In genomic region chr2:240566203-240567136, GRCh38 we compare ENCODE assay signal across 8 cellular contexts. TPM values are rescaled to one million over a fixed set of nuclear protein-coding genes. Genes with fewer than 3 reads are reported as not detected.
A peak's percentile ranks its signal among the peaks of the same experiment; 100 is the strongest.
DNase-seq lines count a peak whose midpoint lies in the region; ATAC-seq and TF ChIP-seq lines count a peak whose summit lies in the region.

No MANE protein-coding gene starts in this region.

- H3K27ac ChIP-seq in DOHH2 (ENCODE audit: low read depth, low read length), result peak overlapping the region; percentile 95
- peak overlapping the region; percentile 98 for H3K27ac ChIP-seq in RWPE1
- peak overlapping the region; percentile 77 for H3K27ac ChIP-seq in temporal lobe (ENCODE audit: low read depth, low read length)

- POLR2A ChIA-PET in RWPE1 (lab: Yijun Ruan, JAX; ENCODE audit: low non-redundant PET), result interaction anchor here (0.6 to 2.5 kb wide), 3 partner anchors 11 to 20 kb away, joined by 3 to 12 read pairs (median 4); partner anchors contain the start of gene CAPN10

- H3K27me3 ChIP-seq in DOHH2 (ENCODE audit: control insufficient read depth, low read length), result no peaks in the 10 kb centered on the region

- H3K79me2 ChIP-seq in DOHH2 (ENCODE audit: control insufficient read depth, low read length), result peaks cover 86% of the 10 kb centered on the region

- H3K9me3 ChIP-seq in DOHH2 (ENCODE audit: control insufficient read depth, insufficient read depth, low read length), result no peaks in the 10 kb centered on the region

- peak; percentile 78 for DNase-seq in Jurkat, Clone E6-1 (ENCODE audit: low read depth, low spot score)
- DNase-seq in RWPE1 (ENCODE audit: low spot score) (peak; percentile 78), fibroblast of villous mesenchyme (ENCODE audit: low read depth) (peak; percentile 91), nucleus accumbens (lab: John Stamatoyannopoulos, UW) (peak in 55 of 56 donors; percentile 27 to 91 (median 77))
- peak; percentile 95 for DNase-seq in activated effector memory CD4-positive, alpha-beta T cell treated with Interleukin-2 at 50 U/mL for 16 hours

- peaks cover 69% of the 10 kb centered on the region for H3K4me1 ChIP-seq in DOHH2 (ENCODE audit: control insufficient read depth, low read length)

- H3K36me3 ChIP-seq in DOHH2 (ENCODE audit: control insufficient read depth, low read length), result peaks cover 41% of the 10 kb centered on the region

- TF ChIP-seq CTCF in DOHH2 (IDR thresholded peaks at IDR 0.05; ENCODE audit: low read depth, low read length, poor library complexity, severe bottlenecking) (peak; percentile 77), RWPE1 (conservative IDR thresholded peaks at IDR 0.05; ENCODE audit: low read depth) (peak; percentile 94), fibroblast of villous mesenchyme (IDR thresholded peaks at IDR 0.05; ENCODE audit: insufficient read depth, low read depth, low read length) (peak; percentile 66)

- ATAC-seq in GM21576 (IDR thresholded peaks at IDR 0.05; ENCODE audit: unreplicated experiment), result peak; percentile 45

- H4K20me1 ChIP-seq in DOHH2 (ENCODE audit: control insufficient read depth, insufficient read depth, low read depth, low read length), result peaks cover 5% of the 10 kb centered on the region

- H3K4me3 ChIP-seq in DOHH2 (ENCODE audit: low read length) (peak overlapping the region; percentile 89), fibroblast of villous mesenchyme (ENCODE audit: low read depth, low read length) (peak overlapping the region; percentile 70)
- H3K4me3 ChIP-seq in Jurkat, Clone E6-1 (ENCODE audit: low read length), result peak overlapping the region; percentile 57

- H3K4me2 ChIP-seq in DOHH2 (ENCODE audit: low read length), result peak overlapping the region; percentile 100

- no peaks in the 10 kb centered on the region for H3K9me2 ChIP-seq in DOHH2 (replicated peaks; ENCODE audit: control insufficient read depth, low read length)

- CTCF ChIA-PET in RWPE1 (lab: Yijun Ruan, JAX), result interaction anchor here (0.5 to 1.7 kb wide), 13 partner anchors 11 to 211 kb away, joined by 3 to 16 read pairs (median 4); partner anchors contain the start of gene CAPN10

- H3F3A ChIP-seq in DOHH2 (ENCODE audit: control insufficient read depth, insufficient read depth), result peaks cover 22% of the 10 kb centered on the region

RNA-seq across cellular contexts. Expression of gene RNPEPL1, which starts 1.8 kb away (rescaled TPM):
- polyA plus RNA-seq in Jurkat, Clone E6-1 (2012; ENCODE audit: insufficient read depth, insufficient read length), result 53.4 TPM
- total RNA-seq in fibroblast of villous mesenchyme (9.5 and 15.5 TPM in 2 replicates), temporal lobe (7.1 TPM)

RNA-seq across cellular contexts. Expression of gene DUSP28, which starts 6.3 kb away (rescaled TPM):
- 8.4 TPM for polyA plus RNA-seq in Jurkat, Clone E6-1 (2012; ENCODE audit: insufficient read depth, insufficient read length)
- total RNA-seq in fibroblast of villous mesenchyme, result 3.5 and 4.5 TPM in 2 replicates
- total RNA-seq in temporal lobe, result 4.7 TPM

RNA-seq across cellular contexts. Expression of gene ANKMY1, which starts 8.7 kb away (rescaled TPM):
- polyA plus RNA-seq in Jurkat, Clone E6-1 (2012; ENCODE audit: insufficient read depth, insufficient read length), result 26.7 TPM
- 5.2 and 5.8 TPM in 2 replicates for total RNA-seq in fibroblast of villous mesenchyme
- total RNA-seq in temporal lobe, result 7.1 TPM

RNA-seq across cellular contexts. Expression of gene CAPN10, which starts 20.1 kb away (rescaled TPM):
- polyA plus RNA-seq in Jurkat, Clone E6-1 (2012; ENCODE audit: insufficient read depth, insufficient read length), result 41.3 TPM
- total RNA-seq in fibroblast of villous mesenchyme (20.3 and 22.5 TPM in 2 replicates), temporal lobe (18.2 TPM)

RNA-seq across cellular contexts. Expression of gene GPR35, which starts 58.8 kb away (rescaled TPM):
- polyA plus RNA-seq in Jurkat, Clone E6-1 (2012; ENCODE audit: insufficient read depth, insufficient read length), result not detected
- total RNA-seq in fibroblast of villous mesenchyme, result 0.32 and 0.43 TPM in 2 replicates
- 0.98 TPM for total RNA-seq in temporal lobe

Comparison
In these comparisons a context has a peak if more than half of its experiments do, and no peak if none do; other contexts are left out.
1. Peak in every context shown above with its lines: DNase-seq, ATAC-seq, H3K4me3 ChIP-seq and H3K27ac ChIP-seq.